ENCODE assay signal across 37 cellular contexts in the genomic region with DNA sequence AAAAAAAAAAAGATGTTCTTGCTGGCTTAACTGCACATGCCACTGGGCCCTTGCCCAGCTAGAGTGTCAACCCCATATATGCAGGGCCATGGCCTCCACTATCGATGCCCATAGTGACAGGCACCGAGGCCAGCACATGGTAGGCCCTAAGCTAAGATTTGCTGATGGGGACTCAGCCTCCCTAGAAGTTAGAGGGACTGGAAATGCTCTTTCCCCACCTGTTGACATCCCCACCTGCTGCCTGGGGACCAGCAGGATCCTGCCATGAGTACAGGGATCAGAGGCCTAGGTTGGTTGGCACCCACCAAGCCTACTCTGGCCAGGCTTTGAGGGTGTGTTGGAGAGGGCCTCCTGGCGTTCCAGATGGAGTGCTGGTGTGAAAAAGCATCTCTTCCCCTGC. TPM values are rescaled to one million over a fixed set of nuclear protein-coding genes. Genes with fewer than 3 reads are reported as not detected.
"Had no signal": no experiment of that assay in that cellular context is flagged by ENCODE, and none has a peak within 500 bp of the region (broad histone marks: within the 10 kb centered on the region; RNA-seq: fewer than 3 reads in every experiment).

No MANE protein-coding gene starts in this region.

- H3K9me3 ChIP-seq: adrenal gland, body of pancreas, breast epithelium had no signal

- H3K36me3 ChIP-seq: adrenal gland, brain microvascular endothelial cell, breast epithelium had no signal

- H3K4me1 Mint-ChIP-seq: activated CD4-positive, alpha-beta memory T cell treated with anti-CD3 and anti-CD28 coated beads, Interleukin-2, amount 10 ng/mL, durations not matched to agents 7 days and 5 days; activated CD4-positive, alpha-beta T cell treated with anti-CD3 and anti-CD28 coated beads for 36 hours; activated CD4-positive, alpha-beta T cell treated with anti-CD3 and anti-CD28 coated beads, Interleukin-2, amount 10 ng/mL, durations not matched to agents 7 days and 5 days; activated CD8-positive, alpha-beta memory T cell treated with anti-CD3 and anti-CD28 coated beads, Interleukin-2, amount 10 ng/mL, durations not matched to agents 7 days and 5 days; activated naive CD8-positive, alpha-beta T cell treated with anti-CD3 and anti-CD28 coated beads for 36 hours had no signal

- H3K27ac Mint-ChIP-seq: activated CD4-positive, alpha-beta memory T cell treated with anti-CD3 and anti-CD28 coated beads, Interleukin-2, amount 10 ng/mL, durations not matched to agents 7 days and 5 days; activated CD4-positive, alpha-beta T cell treated with anti-CD3 and anti-CD28 coated beads for 36 hours; activated CD4-positive, alpha-beta T cell treated with anti-CD3 and anti-CD28 coated beads, Interleukin-2, amount 10 ng/mL, durations not matched to agents 7 days and 5 days; activated CD8-positive, alpha-beta memory T cell treated with anti-CD3 and anti-CD28 coated beads, Interleukin-2, amount 10 ng/mL, durations not matched to agents 7 days and 5 days; activated CD8-positive, alpha-beta T cell treated with anti-CD3 and anti-CD28 coated beads, Interleukin-2, amount 10 ng/mL, durations not matched to agents 7 days and 5 days; activated naive CD4-positive, alpha-beta T cell treated with anti-CD3 and anti-CD28 coated beads for 36 hours; activated naive CD4-positive, alpha-beta T cell treated with anti-CD3 and anti-CD28 coated beads, Interleukin-2, amount 50 U/mL, for 72 hours; activated naive CD8-positive, alpha-beta T cell treated with anti-CD3 and anti-CD28 coated beads for 36 hours; activated T-cell treated with anti-CD3 and anti-CD28 coated beads, Interleukin-2, amount 50 U/mL, for 24 hours; T-helper 1 cell treated with Interleukin-12 subunit alpha and Interleukin-12 subunit beta and Interleukin-4 antibody, amounts not matched to agents 30 μg/mL and 1 μg/mL, for 36 hours; T-helper 2 cell treated with Interferon-gamma antibody and Interleukin-4, amounts not matched to agents 5 μg/mL and 100 μg/mL, for 36 hours had no signal

- H3K27me3 Mint-ChIP-seq: activated CD4-positive, alpha-beta memory T cell treated with anti-CD3 and anti-CD28 coated beads, Interleukin-2, amount 10 ng/mL, durations not matched to agents 7 days and 5 days had no signal

- H3K27me3 ChIP-seq: adrenal gland, body of pancreas, brain microvascular endothelial cell had no signal

- H3K4me3 ChIP-seq: adrenal gland, body of pancreas, breast epithelium had no signal

- ATAC-seq: activated CD4-positive, alpha-beta T cell treated with anti-CD3 and anti-CD28 coated beads for 36 hours; activated CD4-positive, CD25-positive, alpha-beta regulatory T cell treated with anti-CD3 and anti-CD28 coated beads, Interleukin-2, amount 50 U/mL, for 24 hours; activated CD8-positive, alpha-beta memory T cell treated with anti-CD3 and anti-CD28 coated beads, Interleukin-2, amount 10 ng/mL, durations not matched to agents 7 days and 5 days; activated CD8-positive, alpha-beta T cell treated with anti-CD3 and anti-CD28 coated beads, Interleukin-2, amount 10 ng/mL, durations not matched to agents 7 days and 5 days; activated naive CD4-positive, alpha-beta T cell treated with anti-CD3 and anti-CD28 coated beads, Interleukin-2, amount 50 U/mL, for 72 hours; body of pancreas had no signal

- H3K36me3 Mint-ChIP-seq: activated CD8-positive, alpha-beta memory T cell treated with anti-CD3 and anti-CD28 coated beads, Interleukin-2, amount 10 ng/mL, durations not matched to agents 7 days and 5 days; activated naive CD4-positive, alpha-beta T cell treated with anti-CD3 and anti-CD28 coated beads, Interleukin-2, amount 50 U/mL, for 72 hours; activated naive CD8-positive, alpha-beta T cell treated with anti-CD3 and anti-CD28 coated beads for 36 hours had no signal

- H3K27ac ChIP-seq: adrenal gland, body of pancreas, brain microvascular endothelial cell, breast epithelium, VCaP had no signal

- H3K4me1 ChIP-seq: adrenal gland, body of pancreas, breast epithelium had no signal

- H3K4me3 Mint-ChIP-seq: activated CD4-positive, alpha-beta memory T cell treated with anti-CD3 and anti-CD28 coated beads, Interleukin-2, amount 10 ng/mL, durations not matched to agents 7 days and 5 days; activated CD4-positive, alpha-beta T cell treated with anti-CD3 and anti-CD28 coated beads for 36 hours; activated CD4-positive, alpha-beta T cell treated with anti-CD3 and anti-CD28 coated beads, Interleukin-2, amount 10 ng/mL, durations not matched to agents 7 days and 5 days; activated CD8-positive, alpha-beta memory T cell treated with anti-CD3 and anti-CD28 coated beads, Interleukin-2, amount 10 ng/mL, durations not matched to agents 7 days and 5 days; activated CD8-positive, alpha-beta T cell treated with anti-CD3 and anti-CD28 coated beads, Interleukin-2, amount 10 ng/mL, durations not matched to agents 7 days and 5 days; activated naive CD4-positive, alpha-beta T cell treated with anti-CD3 and anti-CD28 coated beads for 36 hours; activated naive CD8-positive, alpha-beta T cell treated with anti-CD3 and anti-CD28 coated beads for 36 hours; activated T-cell treated with anti-CD3 and anti-CD28 coated beads, Interleukin-2, amount 50 U/mL, for 24 hours; T-helper 1 cell treated with Interleukin-12 subunit alpha and Interleukin-12 subunit beta and Interleukin-4 antibody, amounts not matched to agents 30 μg/mL and 1 μg/mL, for 36 hours; T-helper 2 cell treated with Interferon-gamma antibody and Interleukin-4, amounts not matched to agents 5 μg/mL and 100 μg/mL, for 36 hours had no signal

- DNase-seq: activated CD4-positive, alpha-beta memory T cell treated with anti-CD3 and anti-CD28 coated beads, Interleukin-2, amount 10 ng/mL, durations not matched to agents 7 days and 5 days; activated CD4-positive, alpha-beta T cell treated with anti-CD3 and anti-CD28 coated beads for 1 hour; activated CD4-positive, alpha-beta T cell treated with anti-CD3 and anti-CD28 coated beads for 36 hours; activated CD4-positive, alpha-beta T cell treated with anti-CD3 and anti-CD28 coated beads for 48 hours; activated CD4-positive, alpha-beta T cell treated with anti-CD3 and anti-CD28 coated beads, Interleukin-2, amount 10 ng/mL, durations not matched to agents 7 days and 5 days; activated CD4-positive, alpha-beta T cell treated with anti-CD3 and anti-CD28 coated beads, Interleukin-2, amount 50 U/mL, for 48 hours; activated CD4-positive, CD25-positive, alpha-beta regulatory T cell; activated CD8-positive, alpha-beta memory T cell treated with anti-CD3 and anti-CD28 coated beads for 24 hours; activated CD8-positive, alpha-beta memory T cell treated with anti-CD3 and anti-CD28 coated beads, Interleukin-2, amount 10 ng/mL, durations not matched to agents 7 days and 5 days; activated CD8-positive, alpha-beta memory T cell treated with anti-CD3 and anti-CD28 coated beads, Interleukin-2, amount 50 U/mL, for 48 hours; activated CD8-positive, alpha-beta T cell treated with anti-CD3 and anti-CD28 coated beads, Interleukin-2, amount 10 ng/mL, durations not matched to agents 7 days and 5 days; activated gamma-delta T cell treated with Interleukin-2 at 50 U/mL for 16 hours; activated naive CD4-positive, alpha-beta T cell; activated naive CD4-positive, alpha-beta T cell treated with anti-CD3 and anti-CD28 coated beads for 36 hours; activated naive CD4-positive, alpha-beta T cell treated with anti-CD3 and anti-CD28 coated beads, Interleukin-2, amount 50 U/mL, for 16 hours; activated naive CD8-positive, alpha-beta T cell treated with anti-CD3 and anti-CD28 coated beads for 36 hours; activated T-cell treated with anti-CD3 and anti-CD28 coated beads, Interleukin-2, amount 50 U/mL, for 24 hours; activated T-cell treated with anti-CD3 and anti-CD28 coated beads, Interleukin-2, amount 50 U/mL, for 48 hours; adrenal gland; amniotic stem cell; body of pancreas; brain microvascular endothelial cell; central memory CD4-positive, alpha-beta T cell; SW 1271; T-helper 1 cell; T-helper 2 cell; T-helper 9 cell had no signal

- H3K9me3 Mint-ChIP-seq: activated CD4-positive, alpha-beta memory T cell treated with anti-CD3 and anti-CD28 coated beads, Interleukin-2, amount 10 ng/mL, durations not matched to agents 7 days and 5 days; activated CD4-positive, alpha-beta T cell treated with anti-CD3 and anti-CD28 coated beads, Interleukin-2, amount 10 ng/mL, durations not matched to agents 7 days and 5 days; activated naive CD4-positive, alpha-beta T cell treated with anti-CD3 and anti-CD28 coated beads for 36 hours; activated naive CD4-positive, alpha-beta T cell treated with anti-CD3 and anti-CD28 coated beads, Interleukin-2, amount 50 U/mL, for 72 hours; activated naive CD8-positive, alpha-beta T cell treated with anti-CD3 and anti-CD28 coated beads for 36 hours; activated T-cell treated with anti-CD3 and anti-CD28 coated beads, Interleukin-2, amount 50 U/mL, for 24 hours; T-helper 1 cell treated with Interleukin-12 subunit alpha and Interleukin-12 subunit beta and Interleukin-4 antibody, amounts not matched to agents 30 μg/mL and 1 μg/mL, for 36 hours; T-helper 2 cell treated with Interferon-gamma antibody and Interleukin-4, amounts not matched to agents 5 μg/mL and 100 μg/mL, for 36 hours had no signal

RNA-seq across cellular contexts. Expression of a gene that starts 16.0 kb away (rescaled TPM):
- total RNA-seq: activated CD4-positive, alpha-beta memory T cell treated with anti-CD3 and anti-CD28 coated beads, Interleukin-2, amount 10 ng/mL, durations not matched to agents 7 days and 5 days; activated CD4-positive, alpha-beta T cell treated with anti-CD3 and anti-CD28 coated beads, Interleukin-2, amount 10 ng/mL, durations not matched to agents 7 days and 5 days; activated CD8-positive, alpha-beta memory T cell treated with anti-CD3 and anti-CD28 coated beads, Interleukin-2, amount 10 ng/mL, durations not matched to agents 7 days and 5 days; activated CD8-positive, alpha-beta T cell treated with anti-CD3 and anti-CD28 coated beads, Interleukin-2, amount 10 ng/mL, durations not matched to agents 7 days and 5 days; activated naive CD4-positive, alpha-beta T cell treated with anti-CD3 and anti-CD28 coated beads for 36 hours; activated naive CD8-positive, alpha-beta T cell treated with anti-CD3 and anti-CD28 coated beads for 36 hours; astrocyte had no signal

RNA-seq across cellular contexts. Expression of a gene that starts 27.6 kb away (rescaled TPM):
- total RNA-seq: activated CD4-positive, alpha-beta memory T cell treated with anti-CD3 and anti-CD28 coated beads, Interleukin-2, amount 10 ng/mL, durations not matched to agents 7 days and 5 days; activated CD4-positive, alpha-beta T cell treated with anti-CD3 and anti-CD28 coated beads for 36 hours; activated CD4-positive, alpha-beta T cell treated with anti-CD3 and anti-CD28 coated beads, Interleukin-2, amount 10 ng/mL, durations not matched to agents 7 days and 5 days; activated CD8-positive, alpha-beta memory T cell treated with anti-CD3 and anti-CD28 coated beads, Interleukin-2, amount 10 ng/mL, durations not matched to agents 7 days and 5 days; activated CD8-positive, alpha-beta T cell treated with anti-CD3 and anti-CD28 coated beads, Interleukin-2, amount 10 ng/mL, durations not matched to agents 7 days and 5 days; activated naive CD4-positive, alpha-beta T cell treated with anti-CD3 and anti-CD28 coated beads for 36 hours; activated naive CD4-positive, alpha-beta T cell treated with anti-CD3 and anti-CD28 coated beads, Interleukin-2, amount 50 U/mL, for 72 hours; activated naive CD8-positive, alpha-beta T cell treated with anti-CD3 and anti-CD28 coated beads for 36 hours; adrenal gland; aorta; astrocyte; body of pancreas; breast epithelium; cardiac septum; cerebellum had no signal
- polyA plus RNA-seq: adrenal gland, aorta had no signal
